In genomic region chr13:28336193-28336657, GRCh38 we compare ENCODE assay signal across 1 cellular context.
A peak's percentile ranks its signal among the peaks of the same experiment; 100 is the strongest.
TF ChIP-seq lines count a peak whose summit lies in the region.

No MANE protein-coding gene starts in this region.

TF ChIP-seq in HEK293, 187 proteins besides CTCF, POLR2A, EP300 and RAD21 (continued from another document and continues in another):
- peak; percentile 96 for TF ChIP-seq OSR2 (tag by site-specific recombination; IDR thresholded peaks at IDR 0.05)
- no peak for TF ChIP-seq KLF9 (tag by site-specific recombination; IDR thresholded peaks at IDR 0.05; ENCODE audit: low read depth)
- no peak for TF ChIP-seq ZSCAN4 (tag by site-specific recombination; IDR thresholded peaks at IDR 0.05)
- TF ChIP-seq ZSCAN18 (tag by site-specific recombination; IDR thresholded peaks at IDR 0.05): no peak
- TF ChIP-seq EGR2 (tag by site-specific recombination; IDR thresholded peaks at IDR 0.05; ENCODE audit: low read depth): no peak
- no peak for TF ChIP-seq ZFP41 (tag by site-specific recombination; IDR thresholded peaks at IDR 0.05; ENCODE audit: borderline replicate concordance)
- no peak for TF ChIP-seq ZNF785 (tag by site-specific recombination; IDR thresholded peaks at IDR 0.05)
- TF ChIP-seq ZNF202 (tag by site-specific recombination; IDR thresholded peaks at IDR 0.05; ENCODE audit: borderline replicate concordance): no peak
- TF ChIP-seq ZNF280C (tag by site-specific recombination; IDR thresholded peaks at IDR 0.05): no peak
- no peak for TF ChIP-seq ZFP3 (tag by site-specific recombination; IDR thresholded peaks at IDR 0.05; ENCODE audit: low read depth)
- TF ChIP-seq ATF2 (tag by site-specific recombination; IDR thresholded peaks at IDR 0.05; ENCODE audit: low read depth): peak; percentile 27; the same call in 1 of the 2 replicates
- no peak for TF ChIP-seq ZNF626 (tag by site-specific recombination; IDR thresholded peaks at IDR 0.05)
- TF ChIP-seq ZNF26 (tag by site-specific recombination; IDR thresholded peaks at IDR 0.05): no peak
- no peak for TF ChIP-seq ZNF610 (tag by site-specific recombination; IDR thresholded peaks at IDR 0.05; ENCODE audit: borderline replicate concordance)
- TF ChIP-seq ZBTB11 (tag by site-specific recombination; conservative IDR thresholded peaks at IDR 0.05; ENCODE audit: low read depth): no peak
- TF ChIP-seq BCL11A (tag by site-specific recombination; IDR thresholded peaks at IDR 0.05; ENCODE audit: low read depth): no peak
- TF ChIP-seq GFI1B (tag by site-specific recombination; IDR thresholded peaks at IDR 0.05): no peak
- TF ChIP-seq ZNF184 (tag by site-specific recombination; IDR thresholded peaks at IDR 0.05): no peak
- no peak for TF ChIP-seq ZNF398 (tag by site-specific recombination; IDR thresholded peaks at IDR 0.05)
- no peak for TF ChIP-seq PBX3 (CRISPR knock-in tag; IDR thresholded peaks at IDR 0.05)
- no peak for TF ChIP-seq ZBTB26 (tag by site-specific recombination; optimal IDR thresholded peaks at IDR 0.05)
- TF ChIP-seq ZNF449 (tag by site-specific recombination; IDR thresholded peaks at IDR 0.05): no peak
- TF ChIP-seq ZNF148 (tag by site-specific recombination; IDR thresholded peaks at IDR 0.05; ENCODE audit: borderline replicate concordance): no peak
- no peak for TF ChIP-seq ZNF558 (tag by site-specific recombination; IDR thresholded peaks at IDR 0.05)
- TF ChIP-seq ZNF214 (tag by site-specific recombination; IDR thresholded peaks at IDR 0.05; ENCODE audit: borderline replicate concordance): no peak
- TF ChIP-seq ZSCAN16 (tag by site-specific recombination; IDR thresholded peaks at IDR 0.05): no peak
- TF ChIP-seq ZEB2 (tag by site-specific recombination; IDR thresholded peaks at IDR 0.05): peak; percentile 79
- 0 out of 2 replicates have a peak, but pooled peaks have one; percentile 69 for TF ChIP-seq OVOL3 (tag by site-specific recombination; IDR thresholded peaks at IDR 0.05)
- TF ChIP-seq ZSCAN30 (tag by site-specific recombination; IDR thresholded peaks at IDR 0.05): peak; percentile 94
- no peak for TF ChIP-seq ZSCAN5A (tag by site-specific recombination; IDR thresholded peaks at IDR 0.05)
- TF ChIP-seq KLF17 (tag by site-specific recombination; IDR thresholded peaks at IDR 0.05): no peak
- no peak for TF ChIP-seq ZNF174 (tag by site-specific recombination; IDR thresholded peaks at IDR 0.05)
